ENCODE assay signal across 7 cellular contexts in genomic region chr10:58328233-58328632, GRCh38.
"Had no signal": no experiment of that assay in that cellular context is flagged by ENCODE, and none has a peak within 500 bp of the region (broad histone marks: within the 10 kb centered on the region; RNA-seq: fewer than 3 reads in every experiment).

No MANE protein-coding gene starts in this region.

- H3K4me1 ChIP-seq: HAP-1 had no signal

- H3K4me3 ChIP-seq: GM23248, HAP-1 had no signal

- H3K36me3 ChIP-seq: HAP-1 had no signal

- H3K9me3 ChIP-seq: HAP-1 had no signal

- H3K27ac ChIP-seq: GM23248 had no signal

- DNase-seq: GM23248, GOT3, H7, H9, HCEC 1CT, HFFc6 had no signal
